ENCODE assay signal across 22 cellular contexts in the genomic region with DNA sequence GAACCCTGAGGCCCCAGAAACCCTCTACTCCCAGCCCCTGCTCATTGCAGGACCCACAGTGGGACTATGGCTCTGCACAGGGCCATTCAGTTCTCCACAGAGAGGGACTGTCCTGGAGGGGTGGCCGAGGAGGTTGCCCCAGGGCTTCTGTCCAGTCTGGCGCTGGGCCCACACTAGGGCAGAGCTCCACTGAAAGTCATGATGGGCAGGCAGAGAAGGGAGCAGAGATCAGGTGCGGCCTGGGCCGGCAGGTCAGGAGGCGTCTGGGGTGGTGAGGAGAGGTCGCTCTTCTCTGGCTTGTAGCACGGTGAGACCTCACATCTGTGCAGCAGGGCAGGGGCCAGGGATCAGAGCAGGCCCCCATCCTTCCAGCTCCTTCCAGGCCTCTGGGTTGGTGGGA. TPM values are rescaled to one million over a fixed set of nuclear protein-coding genes. Genes with fewer than 3 reads are reported as not detected.
DNase-seq lines count a peak whose midpoint lies in the region.
"Had no signal": no experiment of that assay in that cellular context is flagged by ENCODE, and none has a peak within 500 bp of the region (broad histone marks: within the 10 kb centered on the region; RNA-seq: fewer than 3 reads in every experiment).

No MANE protein-coding gene starts in this region.

- peak overlapping the region; percentile 59 for H2BK5ac ChIP-seq in neuronal stem cell (ENCODE audit: low read length)

- no peak for DNase-seq in CD4-positive, alpha-beta memory T cell
- no peak for DNase-seq in CD8-positive, alpha-beta memory T cell
- DNase-seq in activated naive CD8-positive, alpha-beta T cell treated with anti-CD3 and anti-CD28 coated beads for 36 hours, result no peak
- no peak for DNase-seq in neuronal stem cell (ENCODE audit: low spot score)
- no peak for DNase-seq in EL
- DNase-seq in NCI-H187 treated with DMSO at 0.1 percent for 48 hours (lab: John Stamatoyannopoulos, UW), result no peak
- no peak for DNase-seq in SJCRH30
- no peak for DNase-seq in A172 (ENCODE audit: low spot score)
- DNase-seq: GM23248, KG1, MG63, NCI-H1105 treated with DMSO at 0.1 percent for 48 hours, NCI-H2029 treated with DMSO at 0.1 percent for 48 hours, NCI-H2227 treated with DMSO at 0.1 percent for 48 hours, NCI-H526 treated with DMSO at 0.1 percent for 48 hours, PC-9 had no signal

- H3K4me3 Mint-ChIP-seq in CD4-positive, alpha-beta memory T cell, result peak overlapping the region in 1 of 8 donors; percentile 25
- H3K4me3 Mint-ChIP-seq in CD8-positive, alpha-beta memory T cell, result no peak overlapping the region
- no peak overlapping the region for H3K4me3 Mint-ChIP-seq in activated naive CD8-positive, alpha-beta T cell treated with anti-CD3 and anti-CD28 coated beads for 36 hours
- H3K4me3 Mint-ChIP-seq: B cell had no signal

- no peak overlapping the region for H2BK120ac ChIP-seq in neuronal stem cell (ENCODE audit: low read depth, low read length)

- peak overlapping the region; percentile 6 for H2BK12ac ChIP-seq in neuronal stem cell (ENCODE audit: low read length)

- no peaks in the 10 kb centered on the region for H3K79me1 ChIP-seq in neuronal stem cell (ENCODE audit: low read depth, low read length)

- WGBS in neuronal stem cell (ENCODE audit: extremely low coverage in 2 of 2, insufficient read length in 2 of 2, insufficient replicate concordance in 1 of 2), 2 donors, result no CpG with 5 or more reads among the region's 7 CpGs

- H3K27me3 ChIP-seq in CD4-positive, alpha-beta memory T cell (ENCODE audit: insufficient read depth, low read length), result no peaks in the 10 kb centered on the region
- no peaks in the 10 kb centered on the region for H3K27me3 ChIP-seq in CD8-positive, alpha-beta memory T cell (ENCODE audit: insufficient read depth, low read length, poor library complexity, severe bottlenecking)
- H3K27me3 ChIP-seq in neuronal stem cell (ENCODE audit: control insufficient read depth in 3 of 3, insufficient read depth in 3 of 3, low read depth in 1 of 3, low read length in 3 of 3) (peaks cover 0 to 27% (median 0%) of the 10 kb centered on the region in 3 experiments), SJCRH30 (no peaks in the 10 kb centered on the region)
- H3K27me3 ChIP-seq: MG63, SJSA1 had no signal

- CTCF ChIA-PET in CD4-positive, alpha-beta memory T cell (lab: Charles Lee; ENCODE audit: partially characterized antibody), result no interaction called here
- CTCF ChIA-PET in CD8-positive, alpha-beta memory T cell (lab: Charles Lee), result no interaction called here

- no peak overlapping the region for H3K14ac ChIP-seq in neuronal stem cell (ENCODE audit: low read length)

- H3K9ac ChIP-seq in neuronal stem cell (ENCODE audit: low read depth, low read length, poor library complexity), result no peak overlapping the region
- H3K9ac ChIP-seq: GM23248 had no signal

- peak overlapping the region; percentile 28 for H3K18ac ChIP-seq in neuronal stem cell (ENCODE audit: low read length)

- peaks cover 67% of the 10 kb centered on the region for H3K36me3 ChIP-seq in CD4-positive, alpha-beta memory T cell (ENCODE audit: insufficient read depth, low read length)
- peaks cover 32% of the 10 kb centered on the region for H3K36me3 ChIP-seq in CD8-positive, alpha-beta memory T cell (ENCODE audit: insufficient read depth, low read length)
- no peaks in the 10 kb centered on the region for H3K36me3 ChIP-seq in neuronal stem cell (replicated peaks in 1 of 2; ENCODE audit: control insufficient read depth in 2 of 2, insufficient read depth in 2 of 2, low read length in 2 of 2)
- H3K36me3 ChIP-seq in SJCRH30, result no peaks in the 10 kb centered on the region
- H3K36me3 ChIP-seq: MG63, SJSA1 had no signal

- H3K27me3 Mint-ChIP-seq in CD4-positive, alpha-beta memory T cell, result no peaks in the 10 kb centered on the region
- peaks cover 0 to 2% of the 10 kb centered on the region in 2 donors for H3K27me3 Mint-ChIP-seq in CD8-positive, alpha-beta memory T cell
- no peaks in the 10 kb centered on the region for H3K27me3 Mint-ChIP-seq in activated naive CD8-positive, alpha-beta T cell treated with anti-CD3 and anti-CD28 coated beads for 36 hours
- H3K27me3 Mint-ChIP-seq: B cell had no signal

- H3K4me3 ChIP-seq in CD4-positive, alpha-beta memory T cell (ENCODE audit: low read length in 2 of 2), result no peak overlapping the region
- no peak overlapping the region for H3K4me3 ChIP-seq in CD8-positive, alpha-beta memory T cell (ENCODE audit: low read length)
- H3K4me3 ChIP-seq in neuronal stem cell (ENCODE audit: low read length in 2 of 2) (no peak overlapping the region), SJCRH30 (no peak overlapping the region)
- H3K4me3 ChIP-seq: GM23248, MG63, PC-9, SJSA1 had no signal

- intact Hi-C loops in CD4-positive, alpha-beta memory T cell (cut with micrococcal nuclease), result no loop called here

- peak overlapping the region in 5 of 7 donors; percentile 17 to 78 (median 58) for H3K27ac Mint-ChIP-seq in CD4-positive, alpha-beta memory T cell
- H3K27ac Mint-ChIP-seq in CD8-positive, alpha-beta memory T cell, result peak overlapping the region in 5 of 8 donors; percentile 17 to 84 (median 77)
- H3K27ac Mint-ChIP-seq in activated naive CD8-positive, alpha-beta T cell treated with anti-CD3 and anti-CD28 coated beads for 36 hours, result peak overlapping the region; percentile 38
- H3K27ac Mint-ChIP-seq: B cell had no signal

- no peak overlapping the region for H3K23ac ChIP-seq in neuronal stem cell (ENCODE audit: low read depth, low read length, poor library complexity)

- peaks cover 57 to 72% of the 10 kb centered on the region in 2 donors for H3K36me3 Mint-ChIP-seq in CD4-positive, alpha-beta memory T cell
- peaks cover 22 to 79% (median 27%) of the 10 kb centered on the region in 3 donors for H3K36me3 Mint-ChIP-seq in CD8-positive, alpha-beta memory T cell
- H3K36me3 Mint-ChIP-seq in activated naive CD8-positive, alpha-beta T cell treated with anti-CD3 and anti-CD28 coated beads for 36 hours, result peaks cover 28% of the 10 kb centered on the region

- H4K8ac ChIP-seq in neuronal stem cell (ENCODE audit: low read depth, low read length), result no peak overlapping the region

- no peak overlapping the region for H4K91ac ChIP-seq in neuronal stem cell (ENCODE audit: low read depth, low read length, poor library complexity)

- H3K9me3 Mint-ChIP-seq in CD4-positive, alpha-beta memory T cell, result no peaks in the 10 kb centered on the region
- H3K9me3 Mint-ChIP-seq in CD8-positive, alpha-beta memory T cell, result no peaks in the 10 kb centered on the region
- no peaks in the 10 kb centered on the region for H3K9me3 Mint-ChIP-seq in activated naive CD8-positive, alpha-beta T cell treated with anti-CD3 and anti-CD28 coated beads for 36 hours

- peaks cover 0 to 11% (median 6%) of the 10 kb centered on the region in 4 donors for H3K4me1 Mint-ChIP-seq in CD4-positive, alpha-beta memory T cell
- peaks cover 0 to 8% (median 0%) of the 10 kb centered on the region in 3 donors for H3K4me1 Mint-ChIP-seq in CD8-positive, alpha-beta memory T cell
- H3K4me1 Mint-ChIP-seq in activated naive CD8-positive, alpha-beta T cell treated with anti-CD3 and anti-CD28 coated beads for 36 hours, result no peaks in the 10 kb centered on the region
- H3K4me1 Mint-ChIP-seq: B cell had no signal

- H2AFZ ChIP-seq in neuronal stem cell (ENCODE audit: low read length), result no peak overlapping the region
- H2AFZ ChIP-seq: GM23248, PC-9 had no signal

- POLR2A ChIA-PET in CD4-positive, alpha-beta memory T cell (lab: Charles Lee; ENCODE audit: partially characterized antibody), result no interaction called here
- POLR2A ChIA-PET in CD8-positive, alpha-beta memory T cell (lab: Charles Lee), result no interaction called here

- peak overlapping the region; percentile 20 for H2BK15ac ChIP-seq in neuronal stem cell (ENCODE audit: low read length)

- H3K4ac ChIP-seq in neuronal stem cell (ENCODE audit: low read length), result no peak overlapping the region

- no peak overlapping the region for H3K4me2 ChIP-seq in neuronal stem cell (ENCODE audit: insufficient read depth, low read length, poor library complexity, severe bottlenecking)
- H3K4me2 ChIP-seq: PC-9 had no signal

- no peaks in the 10 kb centered on the region for H3K4me1 ChIP-seq in CD4-positive, alpha-beta memory T cell (ENCODE audit: insufficient read depth, low read length)
- no peaks in the 10 kb centered on the region for H3K4me1 ChIP-seq in CD8-positive, alpha-beta memory T cell (ENCODE audit: insufficient read depth, low read length)
- H3K4me1 ChIP-seq in neuronal stem cell (ENCODE audit: control insufficient read depth in 2 of 2, insufficient read depth in 1 of 2, low read depth in 1 of 2, low read length in 2 of 2) (peaks cover 0 to 7% of the 10 kb centered on the region in 2 donors), SJCRH30 (no peaks in the 10 kb centered on the region)
- H3K4me1 ChIP-seq: SJSA1 had no signal

- no peak overlapping the region for H2AK5ac ChIP-seq in neuronal stem cell (ENCODE audit: low read depth, low read length)

- no peak overlapping the region for H3K27ac ChIP-seq in CD4-positive, alpha-beta memory T cell (ENCODE audit: low read depth, low read length)
- H3K27ac ChIP-seq in CD8-positive, alpha-beta memory T cell (ENCODE audit: low read depth, low read length), result no peak overlapping the region
- H3K27ac ChIP-seq in neuronal stem cell (replicated peaks; ENCODE audit: low read length) (no peak overlapping the region), SJCRH30 (no peak overlapping the region)
- H3K27ac ChIP-seq: C4-2B, GM23248, PC-9, SJSA1 had no signal

- H3K9me3 ChIP-seq in CD4-positive, alpha-beta memory T cell (ENCODE audit: control insufficient read depth in 1 of 2, low read length in 2 of 2), result no peaks in the 10 kb centered on the region
- H3K9me3 ChIP-seq in CD8-positive, alpha-beta memory T cell (ENCODE audit: low read length), result no peaks in the 10 kb centered on the region
- no peaks in the 10 kb centered on the region for H3K9me3 ChIP-seq in neuronal stem cell (replicated peaks in 1 of 2; ENCODE audit: control insufficient read depth in 2 of 2, insufficient read depth in 1 of 2, low read depth in 1 of 2, low read length in 2 of 2)
- H3K9me3 ChIP-seq in SJCRH30 (replicated peaks), result no peaks in the 10 kb centered on the region
- H3K9me3 ChIP-seq: MG63, SJSA1 had no signal

RNA-seq across cellular contexts. Expression of gene PIK3R6, which starts 13.0 kb away (rescaled TPM):
- under 1 TPM; 0.17 to 0.25 TPM for total RNA-seq in CD4-positive, alpha-beta memory T cell
- under 1 TPM; 0.13 to 0.47 TPM for polyA plus RNA-seq in CD4-positive, alpha-beta memory T cell
- total RNA-seq in CD8-positive, alpha-beta memory T cell, result under 1 TPM; 0.18 to 0.35 TPM
- 0.61 TPM for polyA plus RNA-seq in CD8-positive, alpha-beta memory T cell
- 1 to 10 TPM in 1 of 2 experiments, under 1 TPM in 1; 0.88 to 1.0 TPM for total RNA-seq in activated naive CD8-positive, alpha-beta T cell treated with anti-CD3 and anti-CD28 coated beads for 36 hours
- polyA plus RNA-seq in neuronal stem cell (2013, experiment 1 of 2), result not detected
- polyA plus RNA-seq in neuronal stem cell (2013, experiment 2 of 2), result not detected
- total RNA-seq in SJCRH30 (2014; rRNA removed; shearing (Covaris generic)), result not detected in 2 replicates
- not detected in 2 replicates for total RNA-seq in A172 (2014; rRNA removed; shearing (Covaris generic))
- total RNA-seq: G401, NCI-H460, PC-9, RPMI7951, SJSA1 had no signal
